25 cellular contexts compared by ENCODE assay signal in genomic region chr4:150423074-150423473, GRCh38.
DNase-seq lines count a peak whose midpoint lies in the region; ATAC-seq and TF ChIP-seq lines count a peak whose summit lies in the region.
"Had no signal": no experiment of that assay in that cellular context is flagged by ENCODE, and none has a peak within 500 bp of the region (broad histone marks: within the 10 kb centered on the region; RNA-seq: fewer than 3 reads in every experiment).

No MANE protein-coding gene starts in this region.

- CTCF ChIA-PET in activated naive CD4-positive, alpha-beta T cell treated with anti-CD3 and anti-CD28 coated beads, Interleukin-2, amount 10 ng/mL, durations not matched to agents 7 days and 5 days (lab: Charles Lee): no interaction called here

- no peaks in the 10 kb centered on the region for H3K4me1 Mint-ChIP-seq in activated naive CD4-positive, alpha-beta T cell treated with anti-CD3 and anti-CD28 coated beads, Interleukin-2, amount 10 ng/mL, durations not matched to agents 7 days and 5 days
- no peaks in the 10 kb centered on the region for H3K4me1 Mint-ChIP-seq in central memory CD8-positive, alpha-beta T cell
- H3K4me1 Mint-ChIP-seq: CD14-positive monocyte; CD4-positive, alpha-beta memory T cell; CD4-positive, CD25-positive, alpha-beta regulatory T cell; CD8-positive, alpha-beta memory T cell had no signal

- TF ChIP-seq CTCF in uterus (IDR thresholded peaks at IDR 0.05): no peak

- WGBS in aorta, 2 donors: 89% methylated on average over 13 of the region's 13 CpGs

- H3K9me3 Mint-ChIP-seq in activated naive CD4-positive, alpha-beta T cell treated with anti-CD3 and anti-CD28 coated beads, Interleukin-2, amount 10 ng/mL, durations not matched to agents 7 days and 5 days: no peaks in the 10 kb centered on the region
- H3K9me3 Mint-ChIP-seq in central memory CD8-positive, alpha-beta T cell: no peaks in the 10 kb centered on the region
- H3K9me3 Mint-ChIP-seq: CD4-positive, CD25-positive, alpha-beta regulatory T cell; CD8-positive, alpha-beta memory T cell had no signal

- intact Hi-C loops in posterior vena cava (cut with DNase I): no loop called here
- intact Hi-C loops in aorta (cut with DNase I): no loop called here
- intact Hi-C loops in uterus (cut with DNase I; ENCODE audit: low total_unique reads): no loop called here

- H3K27ac Mint-ChIP-seq in activated naive CD4-positive, alpha-beta T cell treated with anti-CD3 and anti-CD28 coated beads, Interleukin-2, amount 10 ng/mL, durations not matched to agents 7 days and 5 days: peak overlapping the region; percentile 64
- H3K27ac Mint-ChIP-seq in central memory CD8-positive, alpha-beta T cell (ENCODE audit: low read depth): peak overlapping the region; percentile 23
- H3K27ac Mint-ChIP-seq: CD4-positive, CD25-positive, alpha-beta regulatory T cell had no signal

- TF ChIP-seq POLR2A in uterus (IDR thresholded peaks at IDR 0.05): no peak

- H3K36me3 Mint-ChIP-seq in activated naive CD4-positive, alpha-beta T cell treated with anti-CD3 and anti-CD28 coated beads, Interleukin-2, amount 10 ng/mL, durations not matched to agents 7 days and 5 days: peaks cover 4% of the 10 kb centered on the region
- H3K36me3 Mint-ChIP-seq in central memory CD8-positive, alpha-beta T cell (ENCODE audit: insufficient read depth): peaks cover 3% of the 10 kb centered on the region

- H3K9me3 ChIP-seq in aorta (ENCODE audit: control insufficient read depth, low read length) (no peaks in the 10 kb centered on the region), uterus (no peaks in the 10 kb centered on the region)
- H3K9me3 ChIP-seq: A549, BE2C, BLaER1 had no signal

- no peaks in the 10 kb centered on the region for H3K36me3 ChIP-seq in aorta (ENCODE audit: control insufficient read depth in 1 of 2, insufficient read depth in 2 of 2, low read length in 1 of 2)
- no peaks in the 10 kb centered on the region for H3K36me3 ChIP-seq in uterus

- no peaks in the 10 kb centered on the region for H3K27me3 ChIP-seq in aorta (ENCODE audit: control insufficient read depth in 1 of 2, insufficient read depth in 2 of 2, low read length in 1 of 2)
- H3K27me3 ChIP-seq in uterus: no peaks in the 10 kb centered on the region
- H3K27me3 ChIP-seq: BE2C, BLaER1 had no signal

- H3K4me3 Mint-ChIP-seq in activated naive CD4-positive, alpha-beta T cell treated with anti-CD3 and anti-CD28 coated beads, Interleukin-2, amount 10 ng/mL, durations not matched to agents 7 days and 5 days: no peak overlapping the region
- no peak overlapping the region for H3K4me3 Mint-ChIP-seq in central memory CD8-positive, alpha-beta T cell
- H3K4me3 Mint-ChIP-seq: CD14-positive monocyte; CD4-positive, alpha-beta memory T cell; CD4-positive, CD25-positive, alpha-beta regulatory T cell; CD8-positive, alpha-beta memory T cell had no signal

- no peak overlapping the region for H3K4me3 ChIP-seq in aorta (ENCODE audit: low read length in 2 of 2)
- H3K4me3 ChIP-seq in uterus: no peak overlapping the region
- H3K4me3 ChIP-seq: A549, BLaER1, GM12878 had no signal

- H3K27me3 Mint-ChIP-seq in activated naive CD4-positive, alpha-beta T cell treated with anti-CD3 and anti-CD28 coated beads, Interleukin-2, amount 10 ng/mL, durations not matched to agents 7 days and 5 days: no peaks in the 10 kb centered on the region
- no peaks in the 10 kb centered on the region for H3K27me3 Mint-ChIP-seq in central memory CD8-positive, alpha-beta T cell
- H3K27me3 Mint-ChIP-seq: CD4-positive, alpha-beta memory T cell; CD4-positive, CD25-positive, alpha-beta regulatory T cell; CD8-positive, alpha-beta memory T cell had no signal

- DNase-seq in activated naive CD4-positive, alpha-beta T cell treated with anti-CD3 and anti-CD28 coated beads, Interleukin-2, amount 10 ng/mL, durations not matched to agents 7 days and 5 days: no peak
- DNase-seq in activated naive CD4-positive, alpha-beta T cell treated with anti-CD3 and anti-CD28 coated beads, Interleukin-2, amount 50 U/mL, for 16 hours: no peak
- DNase-seq in central memory CD8-positive, alpha-beta T cell (ENCODE audit: low spot score in 2 of 2): no peak
- peak; percentile 71 for DNase-seq in posterior vena cava (ENCODE audit: low spot score)
- no peak for DNase-seq in aorta
- DNase-seq in activated effector memory CD4-positive, alpha-beta T cell treated with anti-CD3 and anti-CD28 coated beads, Interleukin-2, amount 50 U/mL, for 16 hours: no peak
- no peak for DNase-seq in uterus
- DNase-seq: BE2C; C1 segment of cervical spinal cord; CD4-positive, CD25-positive, alpha-beta regulatory T cell; CD8-positive, alpha-beta memory T cell; COR-L47; DMS 273 treated with DMSO at 0.1 percent for 48 hours; DMS153; DMS53; DMS79; DND-41; EL; GDM1 had no signal

- no peaks in the 10 kb centered on the region for H3K4me1 ChIP-seq in aorta (ENCODE audit: control insufficient read depth in 1 of 2, insufficient read depth in 2 of 2, low read length in 2 of 2)
- H3K4me1 ChIP-seq in uterus: no peaks in the 10 kb centered on the region
- H3K4me1 ChIP-seq: A549, BLaER1 had no signal

- no peak overlapping the region for H3K27ac ChIP-seq in aorta (ENCODE audit: low read depth in 1 of 2, low read length in 2 of 2)
- H3K27ac ChIP-seq in uterus: no peak overlapping the region
- H3K27ac ChIP-seq: 22Rv1, A549, BLaER1 had no signal

- ATAC-seq in central memory CD8-positive, alpha-beta T cell (replicated peaks; ENCODE audit: extremely low read depth, poor library complexity, severe bottlenecking): no peak
- peak; percentile 7 for ATAC-seq in aorta (ENCODE audit: low FRiP score)
- ATAC-seq: A549, GM12878 had no signal
